In the genomic region with DNA sequence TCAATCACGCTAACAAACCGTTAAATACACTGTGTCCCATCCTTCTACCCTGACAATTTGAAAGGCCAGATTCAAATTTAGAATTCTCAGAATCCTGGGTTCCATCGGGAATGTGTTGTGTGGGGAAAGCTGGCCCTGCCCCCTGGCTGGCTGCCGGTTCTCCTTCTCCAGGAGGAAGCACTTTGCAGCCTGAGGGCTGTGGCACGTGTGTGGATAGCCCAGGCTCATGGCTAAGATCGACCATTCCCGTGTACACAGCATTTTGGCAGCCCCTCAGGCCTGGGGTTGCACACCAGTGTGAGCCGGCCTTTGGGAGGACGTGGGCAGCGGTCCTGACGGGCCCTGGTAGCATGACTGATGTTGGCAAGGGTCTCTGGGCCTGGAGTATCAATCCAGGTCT, we compare ENCODE assay signal across 1 cellular context.
TF ChIP-seq lines count a peak whose summit lies in the region.

No MANE protein-coding gene starts in this region.

TF ChIP-seq in neural cell, 6 proteins besides CTCF, POLR2A, EP300 and RAD21 (continued from another document):
- TF ChIP-seq TAF1 (IDR thresholded peaks at IDR 0.05; ENCODE audit: low read depth): no peak
- TF ChIP-seq, protein P1, sequence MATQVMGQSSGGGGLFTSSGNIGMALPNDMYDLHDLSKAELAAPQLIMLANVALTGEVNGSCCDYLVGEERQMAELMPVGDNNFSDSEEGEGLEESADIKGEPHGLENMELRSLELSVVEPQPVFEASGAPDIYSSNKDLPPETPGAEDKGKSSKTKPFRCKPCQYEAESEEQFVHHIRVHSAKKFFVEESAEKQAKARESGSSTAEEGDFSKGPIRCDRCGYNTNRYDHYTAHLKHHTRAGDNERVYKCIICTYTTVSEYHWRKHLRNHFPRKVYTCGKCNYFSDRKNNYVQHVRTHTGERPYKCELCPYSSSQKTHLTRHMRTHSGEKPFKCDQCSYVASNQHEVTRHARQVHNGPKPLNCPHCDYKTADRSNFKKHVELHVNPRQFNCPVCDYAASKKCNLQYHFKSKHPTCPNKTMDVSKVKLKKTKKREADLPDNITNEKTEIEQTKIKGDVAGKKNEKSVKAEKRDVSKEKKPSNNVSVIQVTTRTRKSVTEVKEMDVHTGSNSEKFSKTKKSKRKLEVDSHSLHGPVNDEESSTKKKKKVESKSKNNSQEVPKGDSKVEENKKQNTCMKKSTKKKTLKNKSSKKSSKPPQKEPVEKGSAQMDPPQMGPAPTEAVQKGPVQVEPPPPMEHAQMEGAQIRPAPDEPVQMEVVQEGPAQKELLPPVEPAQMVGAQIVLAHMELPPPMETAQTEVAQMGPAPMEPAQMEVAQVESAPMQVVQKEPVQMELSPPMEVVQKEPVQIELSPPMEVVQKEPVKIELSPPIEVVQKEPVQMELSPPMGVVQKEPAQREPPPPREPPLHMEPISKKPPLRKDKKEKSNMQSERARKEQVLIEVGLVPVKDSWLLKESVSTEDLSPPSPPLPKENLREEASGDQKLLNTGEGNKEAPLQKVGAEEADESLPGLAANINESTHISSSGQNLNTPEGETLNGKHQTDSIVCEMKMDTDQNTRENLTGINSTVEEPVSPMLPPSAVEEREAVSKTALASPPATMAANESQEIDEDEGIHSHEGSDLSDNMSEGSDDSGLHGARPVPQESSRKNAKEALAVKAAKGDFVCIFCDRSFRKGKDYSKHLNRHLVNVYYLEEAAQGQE (IDR thresholded peaks at IDR 0.05; ENCODE audit: borderline replicate concordance): no peak
- no peak for TF ChIP-seq POLR2AphosphoS5 (IDR thresholded peaks at IDR 0.05)
- no peak for TF ChIP-seq EZH2 (IDR thresholded peaks at IDR 0.05; ENCODE audit: borderline replicate concordance, insufficient read depth, low read length, poor library complexity, severe bottlenecking)
- no peak for TF ChIP-seq SMC3 (conservative IDR thresholded peaks at IDR 0.05; ENCODE audit: poor library complexity)
TF ChIP-seq in neural cell: peak in this region for 0.
